ENCODE assay signal across 22 cellular contexts in the genomic region with DNA sequence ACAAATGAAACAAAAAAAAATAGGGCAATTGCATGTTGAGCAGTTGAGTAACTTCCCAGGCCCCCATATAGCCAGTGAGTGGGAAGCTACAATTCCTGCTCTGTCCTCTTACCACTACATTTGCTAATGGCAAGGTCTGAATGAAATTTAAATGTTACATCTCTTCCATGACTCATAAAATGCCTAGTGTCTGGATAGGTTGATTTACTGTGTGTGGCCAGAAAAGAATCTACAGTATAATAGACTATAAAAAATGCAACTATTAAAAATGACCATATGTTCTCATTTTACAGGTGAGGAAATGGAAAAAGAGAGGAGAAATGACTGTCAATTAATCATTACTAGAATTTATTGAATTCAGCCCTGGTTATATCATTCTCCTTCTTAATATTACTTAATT.
"Had no signal": no experiment of that assay in that cellular context is flagged by ENCODE, and none has a peak within 500 bp of the region (broad histone marks: within the 10 kb centered on the region; RNA-seq: fewer than 3 reads in every experiment).

No MANE protein-coding gene starts in this region.

- H3K36me3 ChIP-seq: brain microvascular endothelial cell, heart right ventricle, neural progenitor cell, prostate gland, right atrium auricular region, vagina had no signal

- H3K4me3 Mint-ChIP-seq: memory B cell; naive B cell; neural progenitor cell; stimulated activated naive CD8-positive, alpha-beta T cell treated with anti-CD3 and anti-CD28 coated beads, Interleukin-15, amount 100 ng/mL, for 72 hours had no signal

- H3K27me3 ChIP-seq: brain microvascular endothelial cell, dorsolateral prefrontal cortex, heart right ventricle, neural progenitor cell, right atrium auricular region, vagina had no signal

- H3K4me3 ChIP-seq: dorsolateral prefrontal cortex, heart right ventricle, mucosa of descending colon, neural progenitor cell, prostate gland, right atrium auricular region, vagina had no signal

- H2AFZ ChIP-seq: neural progenitor cell had no signal

- H3K27ac ChIP-seq: brain microvascular endothelial cell, heart right ventricle, neural progenitor cell, prostate gland, right atrium auricular region, vagina had no signal

- H3K27ac Mint-ChIP-seq: activated naive CD4-positive, alpha-beta T cell treated with anti-CD3 and anti-CD28 coated beads, Interleukin-2, amount 50 U/mL, for 72 hours; memory B cell; naive B cell; neural progenitor cell; stimulated activated naive CD8-positive, alpha-beta T cell treated with anti-CD3 and anti-CD28 coated beads, Interleukin-15, amount 100 ng/mL, for 72 hours had no signal

- H3K36me3 Mint-ChIP-seq: memory B cell had no signal

- H3K9me3 ChIP-seq: prostate gland, right atrium auricular region, vagina had no signal

- H3K4me1 ChIP-seq: heart right ventricle, neural progenitor cell, prostate gland, right atrium auricular region, vagina had no signal

- DNase-seq: activated CD4-positive, alpha-beta T cell treated with anti-CD3 and anti-CD28 coated beads, Interleukin-2, amount 50 U/mL, for 4 hours; activated gamma-delta T cell treated with Interleukin-2 at 50 U/mL for 16 hours; amniotic stem cell; brain microvascular endothelial cell; central memory CD4-positive, alpha-beta T cell; dorsolateral prefrontal cortex; heart right ventricle; left ventricle myocardium superior; mucosa of descending colon; naive B cell; stimulated activated CD4-positive, alpha-beta T cell treated with anti-CD3 and anti-CD28 coated beads, Interleukin-4, amount 100 ng/mL, for 1 hour; stimulated activated naive CD8-positive, alpha-beta T cell treated with anti-CD3 and anti-CD28 coated beads, Interleukin-15, amount 100 ng/mL, for 72 hours; T-helper 2 cell; trophoblast cell had no signal

- H3K27me3 Mint-ChIP-seq: memory B cell; naive B cell; stimulated activated naive CD8-positive, alpha-beta T cell treated with anti-CD3 and anti-CD28 coated beads, Interleukin-15, amount 100 ng/mL, for 72 hours had no signal

- FAIRE-seq: colon, frontal cortex had no signal

- H3K4me2 ChIP-seq: neural progenitor cell had no signal

- H3K4me1 Mint-ChIP-seq: memory B cell; naive B cell; stimulated activated naive CD8-positive, alpha-beta T cell treated with anti-CD3 and anti-CD28 coated beads, Interleukin-15, amount 100 ng/mL, for 72 hours had no signal

- ATAC-seq: activated naive CD4-positive, alpha-beta T cell treated with anti-CD3 and anti-CD28 coated beads, Interleukin-2, amount 50 U/mL, for 72 hours; heart right ventricle; left ventricle myocardium superior; mucosa of descending colon; stimulated activated naive CD8-positive, alpha-beta T cell treated with anti-CD3 and anti-CD28 coated beads, Interleukin-15, amount 100 ng/mL, for 72 hours had no signal

- H3K9ac ChIP-seq: neural progenitor cell had no signal
